Comparison of ENCODE assay signal across 9 cellular contexts in the genomic region with DNA sequence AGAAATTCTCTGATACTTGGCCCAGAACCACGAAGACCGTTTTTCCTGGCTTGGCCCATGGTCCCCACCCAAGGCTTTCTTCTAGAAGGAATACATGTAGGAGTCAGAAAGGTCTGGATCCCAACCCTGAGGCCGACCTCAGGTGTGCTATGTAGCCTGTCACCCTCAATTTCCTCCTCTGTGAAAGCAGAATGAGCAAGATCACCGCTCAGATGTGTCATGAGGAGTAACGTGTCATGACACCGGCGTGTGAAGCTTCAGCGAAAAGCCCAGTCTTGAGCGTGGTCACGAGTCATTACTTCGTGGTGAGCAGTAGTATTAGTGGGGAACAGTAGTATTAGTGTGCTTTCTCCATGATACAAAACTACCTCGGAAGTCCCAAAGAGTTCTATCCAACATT.
DNase-seq lines count a peak whose midpoint lies in the region; ATAC-seq, FAIRE-seq and TF ChIP-seq lines count a peak whose summit lies in the region.
"Had no signal": no experiment of that assay in that cellular context is flagged by ENCODE, and none has a peak within 500 bp of the region (broad histone marks: within the 10 kb centered on the region; RNA-seq: fewer than 3 reads in every experiment).

No MANE protein-coding gene starts in this region.

- no peaks in the 10 kb centered on the region for H3K9me3 Mint-ChIP-seq in activated CD4-positive, alpha-beta memory T cell treated with anti-CD3 and anti-CD28 coated beads for 36 hours
- H3K9me3 Mint-ChIP-seq in activated CD4-positive, alpha-beta memory T cell treated with anti-CD3 and anti-CD28 coated beads, Interleukin-2, amount 10 ng/mL, durations not matched to agents 7 days and 5 days = no peaks in the 10 kb centered on the region
- no peaks in the 10 kb centered on the region for H3K9me3 Mint-ChIP-seq in astrocyte (ENCODE audit: unreplicated experiment)
- H3K9me3 Mint-ChIP-seq in CD4-positive, alpha-beta T cell = no peaks in the 10 kb centered on the region

- H2AFZ ChIP-seq in astrocyte (ENCODE audit: low read depth, low read length) = no peak overlapping the region

- peaks cover 27% of the 10 kb centered on the region for H3K4me1 Mint-ChIP-seq in activated CD4-positive, alpha-beta memory T cell treated with anti-CD3 and anti-CD28 coated beads for 36 hours (ENCODE audit: low read depth)
- peaks cover 6% of the 10 kb centered on the region for H3K4me1 Mint-ChIP-seq in activated CD4-positive, alpha-beta memory T cell treated with anti-CD3 and anti-CD28 coated beads, Interleukin-2, amount 10 ng/mL, durations not matched to agents 7 days and 5 days
- peaks cover 25% of the 10 kb centered on the region for H3K4me1 Mint-ChIP-seq in astrocyte (ENCODE audit: low read depth, unreplicated experiment)
- H3K4me1 Mint-ChIP-seq in CD4-positive, alpha-beta T cell (ENCODE audit: low read depth) = peaks cover 5% of the 10 kb centered on the region

- CTCF ChIA-PET in activated CD4-positive, alpha-beta memory T cell treated with anti-CD3 and anti-CD28 coated beads for 36 hours (lab: Charles Lee) = interaction anchor here (18.8 kb wide), 1 partner anchor 240 kb away, joined by 442 read pairs; no protein-coding TSS in a partner anchor
- CTCF ChIA-PET in activated CD4-positive, alpha-beta memory T cell treated with anti-CD3 and anti-CD28 coated beads, Interleukin-2, amount 10 ng/mL, durations not matched to agents 7 days and 5 days (lab: Charles Lee) = interaction anchor here (1.3 to 2.4 kb wide), 3 partner anchors 238 to 243 kb away, joined by 7 to 13 read pairs (median 7); no protein-coding TSS in a partner anchor
- CTCF ChIA-PET in CD4-positive, alpha-beta T cell (lab: Charles Lee) = interaction anchor here (0.6 to 1.9 kb wide), 2 partner anchors 25 to 239 kb away, joined by 4 to 17 read pairs; no protein-coding TSS in a partner anchor

- H3K27ac ChIP-seq in astrocyte (ENCODE audit: low read depth, low read length) = no peak overlapping the region
- H3K27ac ChIP-seq in CD4-positive, alpha-beta T cell (ENCODE audit: low read depth, low read length) = no peak overlapping the region
- H3K27ac ChIP-seq: C4-2B had no signal

- no peaks in the 10 kb centered on the region for H3K79me2 ChIP-seq in astrocyte (ENCODE audit: insufficient read depth, low read length)

- DNase-seq in activated CD4-positive, alpha-beta memory T cell treated with anti-CD3 and anti-CD28 coated beads for 36 hours = peak; percentile 77
- no peak for DNase-seq in activated CD4-positive, alpha-beta memory T cell treated with anti-CD3 and anti-CD28 coated beads, Interleukin-2, amount 10 ng/mL, durations not matched to agents 7 days and 5 days
- DNase-seq in astrocyte (ENCODE audit: low read depth) (peak; percentile 57), DMS53 (lab: John Stamatoyannopoulos, UW) (no peak), NCI-H1436 treated with DMSO at 0.1 percent for 48 hours (lab: John Stamatoyannopoulos, UW) (no peak)
- DNase-seq in stimulated activated CD8-positive, alpha-beta memory T cell treated with anti-CD3 and anti-CD28 coated beads, Interleukin-4, amount 100 ng/mL, for 48 hours = peak; percentile 72
- no peak for DNase-seq in CD4-positive, alpha-beta T cell

- no peak overlapping the region for H3K27ac Mint-ChIP-seq in activated CD4-positive, alpha-beta memory T cell treated with anti-CD3 and anti-CD28 coated beads for 36 hours
- no peak overlapping the region for H3K27ac Mint-ChIP-seq in activated CD4-positive, alpha-beta memory T cell treated with anti-CD3 and anti-CD28 coated beads, Interleukin-2, amount 10 ng/mL, durations not matched to agents 7 days and 5 days
- H3K27ac Mint-ChIP-seq in astrocyte (ENCODE audit: unreplicated experiment) = peak overlapping the region; percentile 70
- H3K27ac Mint-ChIP-seq in CD4-positive, alpha-beta T cell = no peak overlapping the region

- H3K36me3 Mint-ChIP-seq in activated CD4-positive, alpha-beta memory T cell treated with anti-CD3 and anti-CD28 coated beads for 36 hours = no peaks in the 10 kb centered on the region
- no peaks in the 10 kb centered on the region for H3K36me3 Mint-ChIP-seq in activated CD4-positive, alpha-beta memory T cell treated with anti-CD3 and anti-CD28 coated beads, Interleukin-2, amount 10 ng/mL, durations not matched to agents 7 days and 5 days (ENCODE audit: low read depth)
- peaks cover 25% of the 10 kb centered on the region for H3K36me3 Mint-ChIP-seq in astrocyte (ENCODE audit: low read depth, unreplicated experiment)
- H3K36me3 Mint-ChIP-seq in CD4-positive, alpha-beta T cell (ENCODE audit: low read depth) = no peaks in the 10 kb centered on the region

- H3K4me1 ChIP-seq in astrocyte (ENCODE audit: insufficient read depth, low read length) = peaks cover 8% of the 10 kb centered on the region

- intact Hi-C loops in activated CD4-positive, alpha-beta memory T cell treated with anti-CD3 and anti-CD28 coated beads for 36 hours (cut with micrococcal nuclease) = loop anchor here (5.0 kb wide), 1 partner anchor 547 kb away; no protein-coding TSS in a partner anchor
- intact Hi-C loops in CD4-positive, alpha-beta T cell (cut with DNase I, micrococcal nuclease) = loop anchor here (5.0 to 10.0 kb wide), 2 partner anchors 542 to 549 kb away; no protein-coding TSS in a partner anchor

- TF ChIP-seq CTCF in astrocyte (IDR thresholded peaks at IDR 0.05; ENCODE audit: insufficient read depth, low read depth, low read length) = no peak
- TF ChIP-seq CTCF in CD4-positive, alpha-beta T cell (IDR thresholded peaks at IDR 0.05) = no peak

- peak; percentile 58 for ATAC-seq in HG02938 (IDR thresholded peaks at IDR 0.05; ENCODE audit: unreplicated experiment)
- no peak for ATAC-seq in CD4-positive, alpha-beta T cell (ENCODE audit: poor library complexity)

- H3K27me3 ChIP-seq in astrocyte (ENCODE audit: insufficient read depth, low read length) = no peaks in the 10 kb centered on the region
- no peaks in the 10 kb centered on the region for H3K27me3 ChIP-seq in CD4-positive, alpha-beta T cell (ENCODE audit: control insufficient read depth, insufficient read depth, low read length)

- H3K9me3 ChIP-seq in astrocyte (ENCODE audit: insufficient read depth, low read depth, low read length) = no peaks in the 10 kb centered on the region
- no peaks in the 10 kb centered on the region for H3K9me3 ChIP-seq in CD4-positive, alpha-beta T cell (ENCODE audit: control insufficient read depth, low read length)

- FAIRE-seq in astrocyte (lab: Jason Lieb, UNC) = no peak

- H3K4me3 Mint-ChIP-seq in activated CD4-positive, alpha-beta memory T cell treated with anti-CD3 and anti-CD28 coated beads for 36 hours = no peak overlapping the region
- H3K4me3 Mint-ChIP-seq in activated CD4-positive, alpha-beta memory T cell treated with anti-CD3 and anti-CD28 coated beads, Interleukin-2, amount 10 ng/mL, durations not matched to agents 7 days and 5 days = no peak overlapping the region
- H3K4me3 Mint-ChIP-seq in astrocyte (ENCODE audit: unreplicated experiment) = no peak overlapping the region
- H3K4me3 Mint-ChIP-seq in CD4-positive, alpha-beta T cell = no peak overlapping the region

- H3K4me2 ChIP-seq in astrocyte (ENCODE audit: low read length) = no peak overlapping the region

- no peaks in the 10 kb centered on the region for H4K20me1 ChIP-seq in astrocyte (ENCODE audit: insufficient read depth, low read length)

- POLR2A ChIA-PET in activated CD4-positive, alpha-beta memory T cell treated with anti-CD3 and anti-CD28 coated beads for 36 hours (lab: Charles Lee) = no interaction called here
- POLR2A ChIA-PET in activated CD4-positive, alpha-beta memory T cell treated with anti-CD3 and anti-CD28 coated beads, Interleukin-2, amount 10 ng/mL, durations not matched to agents 7 days and 5 days (lab: Charles Lee) = no interaction called here
- POLR2A ChIA-PET in CD4-positive, alpha-beta T cell (lab: Charles Lee) = no interaction called here

- H3K27me3 Mint-ChIP-seq in activated CD4-positive, alpha-beta memory T cell treated with anti-CD3 and anti-CD28 coated beads for 36 hours = peaks cover 12% of the 10 kb centered on the region
- H3K27me3 Mint-ChIP-seq in activated CD4-positive, alpha-beta memory T cell treated with anti-CD3 and anti-CD28 coated beads, Interleukin-2, amount 10 ng/mL, durations not matched to agents 7 days and 5 days = peaks cover 22% of the 10 kb centered on the region
- no peaks in the 10 kb centered on the region for H3K27me3 Mint-ChIP-seq in astrocyte (ENCODE audit: low read depth, unreplicated experiment)
- peaks cover 9% of the 10 kb centered on the region for H3K27me3 Mint-ChIP-seq in CD4-positive, alpha-beta T cell

- H3K36me3 ChIP-seq in astrocyte (ENCODE audit: insufficient read depth, low read length) = no peaks in the 10 kb centered on the region

- H3K9ac ChIP-seq in astrocyte (ENCODE audit: low read length) = no peak overlapping the region

- no peak overlapping the region for H3K4me3 ChIP-seq in astrocyte (ENCODE audit: insufficient read depth, low read depth, low read length)

Comparison
In these comparisons a context has a peak if more than half of its experiments do, and no peak if none do; other contexts are left out.
1. DNase-seq: peak in activated CD4-positive, alpha-beta memory T cell treated with anti-CD3 and anti-CD28 coated beads for 36 hours (single experiment), astrocyte (single experiment) and stimulated activated CD8-positive, alpha-beta memory T cell treated with anti-CD3 and anti-CD28 coated beads, Interleukin-4, amount 100 ng/mL, for 48 hours (single experiment); none in activated CD4-positive, alpha-beta memory T cell treated with anti-CD3 and anti-CD28 coated beads, Interleukin-2, amount 10 ng/mL, durations not matched to agents 7 days and 5 days (single experiment), CD4-positive, alpha-beta T cell (0 of 10), DMS53 (single experiment) and NCI-H1436 treated with DMSO at 0.1 percent for 48 hours (single experiment).